Comparison of ENCODE assay signal across 9 cellular contexts in the genomic region with DNA sequence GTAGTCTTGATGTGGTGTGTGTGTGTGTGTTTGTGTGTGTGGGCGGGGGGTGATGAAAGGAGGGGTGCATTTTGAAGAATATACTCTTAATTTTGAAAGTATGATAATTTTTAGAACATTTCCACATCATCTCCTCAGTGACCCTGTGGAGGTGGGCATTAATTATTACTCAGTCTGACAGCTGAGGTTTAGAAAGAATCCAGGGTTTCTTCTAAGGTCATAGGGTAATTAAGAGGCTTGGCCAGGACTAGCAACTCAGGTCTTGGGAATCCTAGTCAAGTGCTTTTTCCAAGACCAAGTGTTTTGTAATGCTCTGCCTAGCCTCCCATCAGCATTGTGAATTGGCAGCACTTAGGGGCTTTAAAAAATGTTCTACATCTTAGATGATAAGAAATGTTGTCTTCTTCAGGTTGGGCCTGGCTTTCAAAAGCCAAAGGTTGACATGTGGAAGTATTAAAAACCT.
DNase-seq lines count a peak whose midpoint lies in the region; ATAC-seq and TF ChIP-seq lines count a peak whose summit lies in the region.
"Had no signal": no experiment of that assay in that cellular context is flagged by ENCODE, and none has a peak within 500 bp of the region (broad histone marks: within the 10 kb centered on the region; RNA-seq: fewer than 3 reads in every experiment).

No MANE protein-coding gene starts in this region.

- H3K27me3 ChIP-seq in HUES64 (ENCODE audit: insufficient read depth, low read length) (no peaks in the 10 kb centered on the region), muscle layer of duodenum (ENCODE audit: low read depth, low read length) (no peaks in the 10 kb centered on the region)

- H3K27ac ChIP-seq in HUES64 (ENCODE audit: low read depth, low read length) (no peak overlapping the region), muscle layer of duodenum (ENCODE audit: low read length) (peak overlapping the region; percentile 96)

- H3K9me3 ChIP-seq in HUES64 (ENCODE audit: insufficient read depth, low read depth, low read length) (no peaks in the 10 kb centered on the region), muscle layer of duodenum (ENCODE audit: control insufficient read depth in 1 of 2, low read length in 2 of 2) (no peaks in the 10 kb centered on the region)

- H3K4me1 ChIP-seq in HUES64 (ENCODE audit: insufficient read depth, low read length) (peaks cover 15% of the 10 kb centered on the region), muscle layer of duodenum (ENCODE audit: control insufficient read depth in 1 of 2, insufficient read depth in 2 of 2, low read length in 2 of 2) (peaks cover 37 to 49% of the 10 kb centered on the region in 2 donors)

- H3K9ac ChIP-seq in HUES64 (ENCODE audit: low read depth, low read length) = peak overlapping the region; percentile 85; the same call in 1 of the 2 replicates

- peak; percentile 72 for DNase-seq in ACHN
- DNase-seq in cardiac fibroblast (ENCODE audit: low read depth in 2 of 2) = peak; percentile 68 to 87
- no peak for DNase-seq in SHP77 treated with DMSO at 0.1 percent for 48 hours (lab: John Stamatoyannopoulos, UW)
- no peak for DNase-seq in hippocampal formation (lab: John Stamatoyannopoulos, UW)
- no peak for DNase-seq in Ammon's horn (ENCODE audit: low spot score)
- DNase-seq: effector memory CD4-positive, alpha-beta T cell had no signal

- no peaks in the 10 kb centered on the region for H3K36me3 ChIP-seq in HUES64 (ENCODE audit: insufficient read depth, low read length)
- peaks cover 0 to 5% of the 10 kb centered on the region in 2 donors for H3K36me3 ChIP-seq in muscle layer of duodenum (ENCODE audit: control insufficient read depth in 1 of 2, insufficient read depth in 2 of 2, low read length in 2 of 2)

- no peak for TF ChIP-seq CTCF in cardiac fibroblast (IDR thresholded peaks at IDR 0.05; ENCODE audit: low read depth, low read length)

- in situ Hi-C loops in ACHN (cut with HindIII; ENCODE audit: low pct_ligation_motif_present, low pct_unique_long_range_greater_than_20kb, low sequenced_read_pairs) = no loop called here

- H3K4me3 ChIP-seq in HUES64 (ENCODE audit: low read length) (peak overlapping the region; percentile 86), cardiac fibroblast (replicated peaks in 1 of 2; ENCODE audit: low read depth in 2 of 2, low read length in 2 of 2) (no peak overlapping the region), muscle layer of duodenum (ENCODE audit: low read depth in 1 of 2, low read length in 2 of 2) (peak overlapping the region in 1 of 2 donors; percentile 70)

- WGBS in HUES64 = no CpG with 5 or more reads among the region's 1 CpG

- no peak for ATAC-seq in HG03521 (IDR thresholded peaks at IDR 0.05; ENCODE audit: unreplicated experiment)

Comparison
In these comparisons a context has a peak if more than half of its experiments do, and no peak if none do; other contexts are left out.
1. DNase-seq: peak in ACHN (single experiment) and cardiac fibroblast (2 of 2); none in SHP77 treated with DMSO at 0.1 percent for 48 hours (single experiment), hippocampal formation (0 of 2) and Ammon's horn (single experiment).